In the genomic region with DNA sequence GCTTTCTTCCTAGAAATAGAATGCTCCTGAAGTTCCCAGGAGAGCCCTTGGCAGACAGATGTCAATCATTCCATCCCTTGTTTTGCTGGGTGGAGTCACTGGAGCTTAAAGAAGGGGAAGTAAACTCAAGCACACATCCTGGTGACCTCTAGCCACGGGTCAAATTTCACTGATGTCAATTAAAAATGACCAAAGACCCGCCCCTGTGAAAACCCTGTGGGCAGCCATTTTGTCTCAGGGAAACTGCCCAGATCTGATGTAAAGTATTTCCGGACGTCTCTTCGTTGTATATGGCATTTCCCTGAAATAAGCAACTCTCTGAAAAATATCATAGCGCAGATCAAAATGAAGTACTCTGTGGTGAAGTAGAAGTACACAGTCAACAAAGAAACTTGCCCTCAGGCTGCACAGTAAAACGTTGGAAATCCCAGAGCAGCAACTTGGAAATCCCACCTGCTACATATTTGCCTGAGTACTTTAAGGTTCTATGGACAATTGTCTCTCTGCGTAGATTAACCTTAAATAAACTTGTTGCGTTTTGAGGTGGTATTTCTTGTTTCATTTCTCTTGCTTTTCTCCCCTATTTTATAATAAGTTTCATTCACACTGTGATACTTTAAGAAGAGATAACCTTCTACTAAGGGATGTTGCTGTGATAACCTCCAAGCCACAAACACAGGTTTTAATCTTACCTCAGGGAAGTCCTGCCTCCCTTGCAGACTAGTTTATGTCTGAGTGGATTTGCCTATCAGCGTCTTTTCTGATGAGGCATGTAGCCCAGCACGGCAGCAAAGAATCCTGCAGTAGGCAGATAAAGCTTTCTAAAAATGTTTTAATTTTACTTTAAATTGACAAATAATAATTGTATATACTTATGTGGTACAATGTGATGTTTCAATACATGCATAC, we compare ENCODE assay signal across 10 cellular contexts.
DNase-seq lines count a peak whose midpoint lies in the region; ATAC-seq and TF ChIP-seq lines count a peak whose summit lies in the region.
"Had no signal": no experiment of that assay in that cellular context is flagged by ENCODE, and none has a peak within 500 bp of the region (broad histone marks: within the 10 kb centered on the region; RNA-seq: fewer than 3 reads in every experiment).

No MANE protein-coding gene starts in this region.

- H2AK5ac ChIP-seq in H9 (ENCODE audit: insufficient read length, low read length): no peak overlapping the region

- no peak overlapping the region for H4K91ac ChIP-seq in H9 (ENCODE audit: insufficient read length, low read depth, low read length)

- H3K36me3 Mint-ChIP-seq in H9 (ENCODE audit: insufficient read depth in 1 of 3, low read depth in 3 of 3) (no peaks in the 10 kb centered on the region; a peak in 1 of 7 replicates), IgD-negative memory B cell (peaks cover 3% of the 10 kb centered on the region)

- WGBS in H9 (ENCODE audit: extremely low coverage, insufficient read length, low lambda C conversion rate): no CpG with 5 or more reads among the region's 11 CpGs

- no peak overlapping the region for H3K14ac ChIP-seq in H9 (ENCODE audit: insufficient read depth, low read length)

- H3K4me1 Mint-ChIP-seq in H9: 0 out of 4 replicates have a peak, but pooled peaks cover 0 to 4% of the 10 kb centered on the region in 2 experiments
- peaks cover 67 to 69% (median 68%) of the 10 kb centered on the region in 3 donors for H3K4me1 Mint-ChIP-seq in IgD-negative memory B cell

- H2BK12ac ChIP-seq in H9 (ENCODE audit: insufficient read length, low read depth, low read length): no peak overlapping the region

- ATAC-seq in GM18907 (IDR thresholded peaks at IDR 0.05; ENCODE audit: unreplicated experiment): peak; percentile 76

- H3K4me1 ChIP-seq in H9 (ENCODE audit: insufficient read depth, low read length): no peaks in the 10 kb centered on the region

- no peaks in the 10 kb centered on the region for H3K27me3 ChIP-seq in H9 (ENCODE audit: insufficient read depth, low read length)

- no peak for TF ChIP-seq CTCF in H9 (conservative IDR thresholded peaks at IDR 0.05)

- H3K4me2 ChIP-seq in H9 (ENCODE audit: insufficient read depth, insufficient read length, low read length): no peak overlapping the region

- no peak overlapping the region for H2BK120ac ChIP-seq in H9 (ENCODE audit: low read depth, low read length, poor library complexity, severe bottlenecking)

- H3K27ac Mint-ChIP-seq in H9: 0 out of 7 replicates have a peak overlapping the region, but pooled peaks of 1 of the 3 experiments have one; percentile 36
- H3K27ac Mint-ChIP-seq in IgD-negative memory B cell: peak overlapping the region; percentile 93 to 98 (median 94)
- H3K27ac Mint-ChIP-seq: progenitor cell of endocrine pancreas had no signal

- no peak overlapping the region for H3K4ac ChIP-seq in H9 (ENCODE audit: low read depth, low read length)

- no peaks in the 10 kb centered on the region for H3K9me3 ChIP-seq in H9 (ENCODE audit: control insufficient read depth, low read depth, low read length)

- no peak overlapping the region for H3K27ac ChIP-seq in H9 (ENCODE audit: insufficient read length, low read depth, low read length)

- H3K23ac ChIP-seq in H9 (ENCODE audit: insufficient read length, low read depth, low read length): no peak overlapping the region

- no peaks in the 10 kb centered on the region for H3K23me2 ChIP-seq in H9 (ENCODE audit: insufficient read length, low read depth, low read length, poor library complexity, severe bottlenecking)

- no peak overlapping the region for H2BK20ac ChIP-seq in H9 (ENCODE audit: low read depth, low read length, poor library complexity, severe bottlenecking)

- H2BK5ac ChIP-seq in H9 (ENCODE audit: insufficient read length, low read length): no peak overlapping the region

- H3K79me1 ChIP-seq in H9 (ENCODE audit: insufficient read depth, low read depth, low read length, poor library complexity, severe bottlenecking): no peaks in the 10 kb centered on the region

- DNase-seq in H9: peak; percentile 36
- peak; percentile 17 for DNase-seq in left kidney (ENCODE audit: low read depth, low spot score)
- no peak for DNase-seq in D341Med (ENCODE audit: low spot score)
- DNase-seq in GDM1 (lab: John Stamatoyannopoulos, UW): no peak
- DNase-seq in SIG-M5 (lab: John Stamatoyannopoulos, UW): no peak
- no peak for DNase-seq in GF-D8 (lab: John Stamatoyannopoulos, UW)
- DNase-seq: anterior cingulate cortex had no signal

- H2AFZ ChIP-seq in H9 (ENCODE audit: low read length): peak overlapping the region; percentile 83

- H3K9me3 Mint-ChIP-seq in H9: no peaks in the 10 kb centered on the region
- peaks cover 0 to 3% (median 2%) of the 10 kb centered on the region in 3 donors for H3K9me3 Mint-ChIP-seq in IgD-negative memory B cell

- no peak overlapping the region for H3K9ac ChIP-seq in H9 (ENCODE audit: extremely low read depth, insufficient read length, low read length)

- H3K79me2 ChIP-seq in H9 (ENCODE audit: insufficient read depth, low read length): no peaks in the 10 kb centered on the region

- no peak overlapping the region for H3K4me3 Mint-ChIP-seq in H9
- H3K4me3 Mint-ChIP-seq in IgD-negative memory B cell: peak overlapping the region; percentile 59 to 83 (median 72)

- no peaks in the 10 kb centered on the region for H4K20me1 ChIP-seq in H9 (ENCODE audit: control insufficient read depth, insufficient read depth, insufficient read length)

- H4K8ac ChIP-seq in H9 (replicated peaks; ENCODE audit: insufficient read length, low read depth, low read length): no peak overlapping the region

- H2BK15ac ChIP-seq in H9 (ENCODE audit: low read depth, low read length): no peak overlapping the region

- no peak overlapping the region for H3T11ph ChIP-seq in H9 (ENCODE audit: low read length)

- H3K56ac ChIP-seq in H9 (ENCODE audit: insufficient read length, low read depth, low read length): no peak overlapping the region

- no peak overlapping the region for H3K18ac ChIP-seq in H9 (ENCODE audit: insufficient read length, low read depth, low read length)

- H3K27me3 Mint-ChIP-seq in H9 (ENCODE audit: low read depth) (peaks cover 9% of the 10 kb centered on the region), IgD-negative memory B cell (no peaks in the 10 kb centered on the region)

- no peak overlapping the region for H4K5ac ChIP-seq in H9 (ENCODE audit: insufficient read length, low read depth, low read length)

Comparison
In these comparisons a context has a peak if more than half of its experiments do, and no peak if none do; other contexts are left out.
1. DNase-seq: peak in H9 (single experiment) and left kidney (single experiment); none in D341Med (single experiment), GDM1 (single experiment), SIG-M5 (single experiment) and GF-D8 (single experiment).
2. H3K4me3 Mint-ChIP-seq: peak in IgD-negative memory B cell (4 of 4); none in H9 (0 of 2).